ENCODE assay signal across 8 cellular contexts in the genomic region with DNA sequence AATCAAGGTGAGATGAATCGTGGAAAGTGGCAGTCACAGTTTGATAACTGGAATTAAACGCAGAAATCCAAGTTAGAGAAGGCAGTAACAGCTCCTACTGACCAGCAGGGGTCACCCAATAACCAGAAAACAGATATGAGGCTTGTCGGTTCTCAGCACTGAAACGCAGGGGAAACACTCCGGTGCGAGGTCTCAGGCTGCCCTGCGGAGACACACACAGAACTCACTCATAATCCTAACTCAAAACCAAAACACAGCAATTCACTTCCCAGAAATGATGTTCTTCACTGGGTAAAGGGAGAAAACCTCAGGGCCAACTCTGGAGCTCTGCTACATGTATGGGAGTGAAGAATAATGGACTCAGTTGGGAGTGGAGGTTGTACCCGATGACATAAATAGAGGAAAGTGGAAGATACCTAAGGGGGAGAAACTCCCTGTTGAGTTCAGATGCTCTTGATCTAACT.
DNase-seq lines count a peak whose midpoint lies in the region; ATAC-seq and TF ChIP-seq lines count a peak whose summit lies in the region.

No MANE protein-coding gene starts in this region.

- peaks cover 5% of the 10 kb centered on the region; the same call in 1 of the 2 replicates for H3K4me1 Mint-ChIP-seq in HFFc6 (ENCODE audit: low read depth)

- H3K4me3 Mint-ChIP-seq in HFFc6 = no peak overlapping the region

- peaks cover 4% of the 10 kb centered on the region for H3K27me3 Mint-ChIP-seq in HFFc6 (ENCODE audit: insufficient read depth)

- H3K36me3 Mint-ChIP-seq in HFFc6 (ENCODE audit: low read depth) = no peaks in the 10 kb centered on the region

- H3K27ac Mint-ChIP-seq in HFFc6 = no peak overlapping the region

- TF ChIP-seq CTCF in GM12873 (IDR thresholded peaks at IDR 0.05; ENCODE audit: insufficient read depth, low read depth, low read length, missing control alignments) = peak; percentile 88
- TF ChIP-seq CTCF in HFFc6 (IDR thresholded peaks at IDR 0.05) = peak; percentile 90
- peak; percentile 81 for TF ChIP-seq CTCF in lower lobe of right lung (IDR thresholded peaks at IDR 0.05)
- TF ChIP-seq CTCF in tibial nerve (IDR thresholded peaks at IDR 0.05) = peak; percentile 44 to 78 (median 72)

- no peak for TF ChIP-seq EP300 in tibial nerve (IDR thresholded peaks at IDR 0.05)

- intact Hi-C loops in lower lobe of right lung (cut with DNase I) = no loop called here

- H3K4me1 ChIP-seq in lower lobe of right lung = no peaks in the 10 kb centered on the region
- peaks cover 0 to 7% (median 0%) of the 10 kb centered on the region in 4 donors for H3K4me1 ChIP-seq in tibial nerve

- DNase-seq in AG08396 (ENCODE audit: low spot score) (peak; percentile 69), HFFc6 (peak; percentile 54), MG63 (peak; percentile 26), dermis microvascular lymphatic vessel endothelial cell (ENCODE audit: low read depth in 2 of 2) (peak; percentile 72 to 82), lower lobe of right lung (no peak), tibial nerve (ENCODE audit: low spot score in 2 of 2) (peak in 1 of 2 donors; percentile 26)

- no peaks in the 10 kb centered on the region for H3K9me3 ChIP-seq in MG63
- H3K9me3 ChIP-seq in lower lobe of right lung = peaks cover 4% of the 10 kb centered on the region
- H3K9me3 ChIP-seq in tibial nerve = peaks cover 0 to 8% (median 0%) of the 10 kb centered on the region in 4 donors

- ATAC-seq in SK-N-SH treated with all-trans-retinoic acid at 6 μM for 48 hours = peak; percentile 99
- ATAC-seq in lower lobe of right lung = peak; percentile 82 to 83

- WGBS in tibial nerve, 2 donors = 6 to 8% methylated on average over 8 of the region's 8 CpGs

- H3K27ac ChIP-seq in lower lobe of right lung = no peak overlapping the region
- H3K27ac ChIP-seq in tibial nerve = no peak overlapping the region

- H3K27me3 ChIP-seq in MG63 = peaks cover 8% of the 10 kb centered on the region
- no peaks in the 10 kb centered on the region for H3K27me3 ChIP-seq in lower lobe of right lung (ENCODE audit: low read depth)
- no peaks in the 10 kb centered on the region for H3K27me3 ChIP-seq in tibial nerve

- no peak for TF ChIP-seq POLR2A in tibial nerve (IDR thresholded peaks at IDR 0.05)

- no peaks in the 10 kb centered on the region for H3K9me3 Mint-ChIP-seq in HFFc6

- H3K36me3 ChIP-seq in MG63 (no peaks in the 10 kb centered on the region), lower lobe of right lung (no peaks in the 10 kb centered on the region), tibial nerve (no peaks in the 10 kb centered on the region)

- H3K4me3 ChIP-seq in MG63 (no peak overlapping the region), lower lobe of right lung (no peak overlapping the region), tibial nerve (no peak overlapping the region)

TF ChIP-seq in SK-N-SH treated with all-trans-retinoic acid at 6 μM for 48 hours, 23 proteins besides CTCF, POLR2A, EP300 and RAD21 (continues in another document):
- TF ChIP-seq, protein P1, sequence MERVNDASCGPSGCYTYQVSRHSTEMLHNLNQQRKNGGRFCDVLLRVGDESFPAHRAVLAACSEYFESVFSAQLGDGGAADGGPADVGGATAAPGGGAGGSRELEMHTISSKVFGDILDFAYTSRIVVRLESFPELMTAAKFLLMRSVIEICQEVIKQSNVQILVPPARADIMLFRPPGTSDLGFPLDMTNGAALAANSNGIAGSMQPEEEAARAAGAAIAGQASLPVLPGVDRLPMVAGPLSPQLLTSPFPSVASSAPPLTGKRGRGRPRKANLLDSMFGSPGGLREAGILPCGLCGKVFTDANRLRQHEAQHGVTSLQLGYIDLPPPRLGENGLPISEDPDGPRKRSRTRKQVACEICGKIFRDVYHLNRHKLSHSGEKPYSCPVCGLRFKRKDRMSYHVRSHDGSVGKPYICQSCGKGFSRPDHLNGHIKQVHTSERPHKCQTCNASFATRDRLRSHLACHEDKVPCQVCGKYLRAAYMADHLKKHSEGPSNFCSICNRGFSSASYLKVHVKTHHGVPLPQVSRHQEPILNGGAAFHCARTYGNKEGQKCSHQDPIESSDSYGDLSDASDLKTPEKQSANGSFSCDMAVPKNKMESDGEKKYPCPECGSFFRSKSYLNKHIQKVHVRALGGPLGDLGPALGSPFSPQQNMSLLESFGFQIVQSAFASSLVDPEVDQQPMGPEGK (CRISPR knock-in tag; IDR thresholded peaks at IDR 0.05; ENCODE audit: borderline replicate concordance) = no peak
- TF ChIP-seq ZNF8 (CRISPR knock-in tag; IDR thresholded peaks at IDR 0.05) (no peak), SNAI2 (CRISPR knock-in tag; IDR thresholded peaks at IDR 0.05) (no peak), GLIS3 (CRISPR knock-in tag; IDR thresholded peaks at IDR 0.05) (no peak), TOX (CRISPR knock-in tag; IDR thresholded peaks at IDR 0.05; ENCODE audit: borderline replicate concordance) (no peak), CSDC2 (CRISPR knock-in tag; IDR thresholded peaks at IDR 0.05) (no peak), TCF4 (CRISPR knock-in tag; IDR thresholded peaks at IDR 0.05; ENCODE audit: borderline replicate concordance) (no peak), RARB (CRISPR knock-in tag; IDR thresholded peaks at IDR 0.05) (no peak), ESRRG (CRISPR knock-in tag; IDR thresholded peaks at IDR 0.05) (no peak), ZNF70 (CRISPR knock-in tag; IDR thresholded peaks at IDR 0.05) (no peak), ISL1 (CRISPR knock-in tag; IDR thresholded peaks at IDR 0.05) (no peak), BACH2 (CRISPR knock-in tag; IDR thresholded peaks at IDR 0.05; ENCODE audit: borderline replicate concordance) (no peak), ZC3H10 (CRISPR knock-in tag; IDR thresholded peaks at IDR 0.05) (no peak), OSR1 (CRISPR knock-in tag; IDR thresholded peaks at IDR 0.05) (no peak)
- TF ChIP-seq, protein P2, sequence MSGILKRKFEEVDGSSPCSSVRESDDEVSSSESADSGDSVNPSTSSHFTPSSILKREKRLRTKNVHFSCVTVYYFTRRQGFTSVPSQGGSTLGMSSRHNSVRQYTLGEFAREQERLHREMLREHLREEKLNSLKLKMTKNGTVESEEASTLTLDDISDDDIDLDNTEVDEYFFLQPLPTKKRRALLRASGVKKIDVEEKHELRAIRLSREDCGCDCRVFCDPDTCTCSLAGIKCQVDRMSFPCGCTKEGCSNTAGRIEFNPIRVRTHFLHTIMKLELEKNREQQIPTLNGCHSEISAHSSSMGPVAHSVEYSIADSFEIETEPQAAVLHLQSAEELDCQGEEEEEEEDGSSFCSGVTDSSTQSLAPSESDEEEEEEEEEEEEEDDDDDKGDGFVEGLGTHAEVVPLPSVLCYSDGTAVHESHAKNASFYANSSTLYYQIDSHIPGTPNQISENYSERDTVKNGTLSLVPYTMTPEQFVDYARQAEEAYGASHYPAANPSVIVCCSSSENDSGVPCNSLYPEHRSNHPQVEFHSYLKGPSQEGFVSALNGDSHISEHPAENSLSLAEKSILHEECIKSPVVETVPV (CRISPR knock-in tag; IDR thresholded peaks at IDR 0.05) = no peak
- TF ChIP-seq, protein P3, sequence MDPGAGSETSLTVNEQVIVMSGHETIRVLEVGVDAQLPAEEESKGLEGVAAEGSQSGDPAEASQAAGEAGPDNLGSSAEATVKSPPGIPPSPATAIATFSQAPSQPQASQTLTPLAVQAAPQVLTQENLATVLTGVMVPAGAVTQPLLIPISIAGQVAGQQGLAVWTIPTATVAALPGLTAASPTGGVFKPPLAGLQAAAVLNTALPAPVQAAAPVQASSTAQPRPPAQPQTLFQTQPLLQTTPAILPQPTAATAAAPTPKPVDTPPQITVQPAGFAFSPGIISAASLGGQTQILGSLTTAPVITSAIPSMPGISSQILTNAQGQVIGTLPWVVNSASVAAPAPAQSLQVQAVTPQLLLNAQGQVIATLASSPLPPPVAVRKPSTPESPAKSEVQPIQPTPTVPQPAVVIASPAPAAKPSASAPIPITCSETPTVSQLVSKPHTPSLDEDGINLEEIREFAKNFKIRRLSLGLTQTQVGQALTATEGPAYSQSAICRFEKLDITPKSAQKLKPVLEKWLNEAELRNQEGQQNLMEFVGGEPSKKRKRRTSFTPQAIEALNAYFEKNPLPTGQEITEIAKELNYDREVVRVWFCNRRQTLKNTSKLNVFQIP (CRISPR knock-in tag; IDR thresholded peaks at IDR 0.05; ENCODE audit: borderline replicate concordance, low read depth) = no peak
- TF ChIP-seq, protein P4, sequence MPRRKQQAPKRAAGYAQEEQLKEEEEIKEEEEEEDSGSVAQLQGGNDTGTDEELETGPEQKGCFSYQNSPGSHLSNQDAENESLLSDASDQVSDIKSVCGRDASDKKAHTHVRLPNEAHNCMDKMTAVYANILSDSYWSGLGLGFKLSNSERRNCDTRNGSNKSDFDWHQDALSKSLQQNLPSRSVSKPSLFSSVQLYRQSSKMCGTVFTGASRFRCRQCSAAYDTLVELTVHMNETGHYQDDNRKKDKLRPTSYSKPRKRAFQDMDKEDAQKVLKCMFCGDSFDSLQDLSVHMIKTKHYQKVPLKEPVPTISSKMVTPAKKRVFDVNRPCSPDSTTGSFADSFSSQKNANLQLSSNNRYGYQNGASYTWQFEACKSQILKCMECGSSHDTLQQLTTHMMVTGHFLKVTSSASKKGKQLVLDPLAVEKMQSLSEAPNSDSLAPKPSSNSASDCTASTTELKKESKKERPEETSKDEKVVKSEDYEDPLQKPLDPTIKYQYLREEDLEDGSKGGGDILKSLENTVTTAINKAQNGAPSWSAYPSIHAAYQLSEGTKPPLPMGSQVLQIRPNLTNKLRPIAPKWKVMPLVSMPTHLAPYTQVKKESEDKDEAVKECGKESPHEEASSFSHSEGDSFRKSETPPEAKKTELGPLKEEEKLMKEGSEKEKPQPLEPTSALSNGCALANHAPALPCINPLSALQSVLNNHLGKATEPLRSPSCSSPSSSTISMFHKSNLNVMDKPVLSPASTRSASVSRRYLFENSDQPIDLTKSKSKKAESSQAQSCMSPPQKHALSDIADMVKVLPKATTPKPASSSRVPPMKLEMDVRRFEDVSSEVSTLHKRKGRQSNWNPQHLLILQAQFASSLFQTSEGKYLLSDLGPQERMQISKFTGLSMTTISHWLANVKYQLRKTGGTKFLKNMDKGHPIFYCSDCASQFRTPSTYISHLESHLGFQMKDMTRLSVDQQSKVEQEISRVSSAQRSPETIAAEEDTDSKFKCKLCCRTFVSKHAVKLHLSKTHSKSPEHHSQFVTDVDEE (CRISPR knock-in tag; IDR thresholded peaks at IDR 0.05) = no peak
- TF ChIP-seq, protein P5, sequence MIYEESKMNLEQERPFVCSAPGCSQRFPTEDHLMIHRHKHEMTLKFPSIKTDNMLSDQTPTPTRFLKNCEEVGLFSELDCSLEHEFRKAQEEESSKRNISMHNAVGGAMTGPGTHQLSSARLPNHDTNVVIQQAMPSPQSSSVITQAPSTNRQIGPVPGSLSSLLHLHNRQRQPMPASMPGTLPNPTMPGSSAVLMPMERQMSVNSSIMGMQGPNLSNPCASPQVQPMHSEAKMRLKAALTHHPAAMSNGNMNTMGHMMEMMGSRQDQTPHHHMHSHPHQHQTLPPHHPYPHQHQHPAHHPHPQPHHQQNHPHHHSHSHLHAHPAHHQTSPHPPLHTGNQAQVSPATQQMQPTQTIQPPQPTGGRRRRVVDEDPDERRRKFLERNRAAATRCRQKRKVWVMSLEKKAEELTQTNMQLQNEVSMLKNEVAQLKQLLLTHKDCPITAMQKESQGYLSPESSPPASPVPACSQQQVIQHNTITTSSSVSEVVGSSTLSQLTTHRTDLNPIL (CRISPR knock-in tag; IDR thresholded peaks at IDR 0.05; ENCODE audit: low read depth) = no peak
